ENCODE assay signal across 1 cellular context in genomic region chr20:40438161-40438835, GRCh38.
TF ChIP-seq lines count a peak whose summit lies in the region.

No MANE protein-coding gene starts in this region.

TF ChIP-seq in H1, 55 proteins besides CTCF, POLR2A, EP300 and RAD21 (continued from another document):
- no peak for TF ChIP-seq EZH2 (IDR thresholded peaks at IDR 0.05; ENCODE audit: low read depth, low read length, severe bottlenecking)
- TF ChIP-seq TAF7 (optimal IDR thresholded peaks at IDR 0.05; ENCODE audit: borderline replicate concordance, low read depth, low read length), result no peak
- no peak for TF ChIP-seq EGR1 (IDR thresholded peaks at IDR 0.05; ENCODE audit: borderline replicate concordance, low read depth, low read length)
